In the genomic region with DNA sequence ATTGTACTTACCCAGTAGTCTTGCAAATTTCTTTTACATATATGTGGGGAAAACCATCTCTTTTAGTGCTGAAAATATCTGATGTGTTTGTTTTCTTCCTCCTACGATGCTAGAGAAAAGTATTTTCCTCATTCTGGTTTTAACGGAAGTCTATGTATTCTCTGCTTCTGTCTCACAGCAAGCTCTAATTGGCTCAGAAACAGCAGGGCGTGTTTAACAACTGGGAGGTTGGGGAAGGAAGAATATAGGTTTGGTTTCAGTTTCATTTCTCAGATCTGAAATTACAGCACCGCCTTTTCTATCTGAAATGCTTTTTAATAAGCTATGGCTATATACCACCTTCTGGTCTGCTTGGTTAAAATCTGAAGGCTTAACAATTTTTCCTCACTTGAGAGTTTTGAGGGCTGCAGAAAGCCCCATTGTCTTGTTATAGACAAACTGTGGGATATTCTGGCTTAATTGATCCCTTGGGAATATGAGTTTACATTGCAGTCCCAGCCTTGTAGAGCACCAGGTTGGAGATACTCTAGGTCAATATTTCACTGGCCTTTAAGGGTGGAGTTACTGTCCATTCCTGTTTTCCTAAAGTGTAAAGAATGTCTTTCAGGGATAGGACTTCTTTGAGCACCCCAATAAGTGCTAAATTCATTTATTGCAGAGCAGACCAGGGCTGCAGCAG, we compare ENCODE assay signal across 8 cellular contexts. TPM values are rescaled to one million over a fixed set of nuclear protein-coding genes. Genes with fewer than 3 reads are reported as not detected.
DNase-seq lines count a peak whose midpoint lies in the region; ATAC-seq, FAIRE-seq and TF ChIP-seq lines count a peak whose summit lies in the region.

A gene (minus strand): TSS at position 128 of the 679 bp plus-strand sequence. CDS start 11,882 bp downstream, outside the sequence.

- no peak for TF ChIP-seq CTCF in BJ (IDR thresholded peaks at IDR 0.05; ENCODE audit: insufficient read depth, low read depth, low read length)
- no peak for TF ChIP-seq CTCF in activated B cell treated with CpG ODN at 0.5 μM for 24 hours (IDR thresholded peaks at IDR 0.05)
- no peak for TF ChIP-seq CTCF in mucosa of descending colon (IDR thresholded peaks at IDR 0.05)

- ATAC-seq in HG03280 (IDR thresholded peaks at IDR 0.05; ENCODE audit: unreplicated experiment), result peak; percentile 99
- peak; percentile 99 for ATAC-seq in activated B cell treated with CpG ODN at 0.5 μM for 24 hours (ENCODE audit: low read depth)
- peak; percentile 95 for ATAC-seq in mucosa of descending colon

- peak within 1 kb of the TSS; percentile 79 for H3K4me3 Mint-ChIP-seq in activated B cell treated with CpG ODN at 0.5 μM for 24 hours

- H3K4me1 ChIP-seq in mucosa of descending colon (ENCODE audit: low read depth), result peaks cover 9% of the 10 kb centered on the region

- POLR2A ChIA-PET in BJ (lab: Charles Lee), result no interaction called here
- POLR2A ChIA-PET in activated B cell treated with CpG ODN at 0.5 μM for 24 hours (lab: Charles Lee), result interaction anchor here (0.7 to 2.4 kb wide), 8 partner anchors 15 to 1576 kb away, joined by 3 to 10 read pairs (median 7); a partner anchor contains a TSS

- H3K36me3 ChIP-seq in BJ (ENCODE audit: control insufficient read depth, insufficient read depth, low read length), result no peaks in the 10 kb centered on the region
- no peaks in the 10 kb centered on the region for H3K36me3 ChIP-seq in mucosa of descending colon (ENCODE audit: low read depth)

- peak within 1 kb of the TSS; percentile 37 for H3K4me3 ChIP-seq in BJ (ENCODE audit: low read depth, low read length)
- peak within 1 kb of the TSS; percentile 12 for H3K4me3 ChIP-seq in mucosa of descending colon

- no peaks in the 10 kb centered on the region for H3K27me3 ChIP-seq in BJ (ENCODE audit: control insufficient read depth, insufficient read depth, low read length)

- peaks cover 37% of the 10 kb centered on the region for H3K36me3 Mint-ChIP-seq in activated B cell treated with CpG ODN at 0.5 μM for 24 hours (ENCODE audit: low read depth)

- H3K9me3 ChIP-seq in mucosa of descending colon, result peaks cover 9% of the 10 kb centered on the region

- H3K27ac Mint-ChIP-seq in activated B cell treated with CpG ODN at 0.5 μM for 24 hours, result peak within 1 kb of the TSS; percentile 74

- FAIRE-seq in GM19239 (lab: Jason Lieb, UNC), result peak; percentile 47

- intact Hi-C loops in activated B cell treated with CpG ODN at 0.5 μM for 24 hours (cut with micrococcal nuclease) (loop anchor here (1.0 to 10.0 kb wide), 9 partner anchors 30 to 1173 kb away; a partner anchor contains a TSS), mucosa of descending colon (cut with DNase I, micrococcal nuclease) (no loop called here)

- H3K27me3 Mint-ChIP-seq in activated B cell treated with CpG ODN at 0.5 μM for 24 hours, result no peaks in the 10 kb centered on the region

- H3K4me1 Mint-ChIP-seq in activated B cell treated with CpG ODN at 0.5 μM for 24 hours, result peaks cover 46% of the 10 kb centered on the region

- peak; percentile 26 for DNase-seq in BJ (ENCODE audit: low read depth)
- DNase-seq in GM19239 (ENCODE audit: insufficient read length, low spot score), result peak; percentile 75
- peak; percentile 89 for DNase-seq in NCI-H2227 treated with DMSO at 0.1 percent for 48 hours (lab: John Stamatoyannopoulos, UW)
- no peak for DNase-seq in activated B cell treated with CpG ODN at 0.5 μM for 24 hours
- DNase-seq in dermis microvascular lymphatic vessel endothelial cell (ENCODE audit: low read depth in 2 of 2), result peak; percentile 75 to 85
- peak in 2 of 3 donors; percentile 18 to 83 for DNase-seq in mucosa of descending colon
- peak in 5 of 6 experiments; percentile 36 to 77 (median 76) for DNase-seq in stimulated activated naive CD4-positive, alpha-beta T cell (lab: John Stamatoyannopoulos, UW)

- CTCF ChIA-PET in BJ (lab: Yijun Ruan, JAX), result interaction anchor here (1.1 to 1.6 kb wide), 3 partner anchors 15 to 24 kb away, joined by 3 to 5 read pairs (median 4); no protein-coding TSS in a partner anchor
- CTCF ChIA-PET in activated B cell treated with CpG ODN at 0.5 μM for 24 hours (lab: Charles Lee), result interaction anchor here (0.7 to 1.8 kb wide), 6 partner anchors 27 to 589 kb away, joined by 3 to 6 read pairs (median 4); a partner anchor contains a TSS

- peaks cover 15% of the 10 kb centered on the region for H3K9me3 Mint-ChIP-seq in activated B cell treated with CpG ODN at 0.5 μM for 24 hours

RNA-seq across cellular contexts. Expression of the gene that starts here (rescaled TPM):
- 2.8 and 6.8 TPM in 2 replicates for polyA plus RNA-seq in BJ (2011; rRNA removed)
- 3.3 and 4.1 TPM in 2 replicates for polyA minus RNA-seq in BJ (2011; rRNA and poly(A)+ RNA removed)
- total RNA-seq in activated B cell treated with CpG ODN at 0.5 μM for 24 hours (24.4 and 26.3 TPM in 2 replicates), dermis microvascular lymphatic vessel endothelial cell (10.3 and 11.3 TPM in 2 replicates), mucosa of descending colon (10 to 100 TPM; 22.6 to 41.8 (median 33.1) TPM)
